8 cellular contexts compared by ENCODE assay signal in the genomic region with DNA sequence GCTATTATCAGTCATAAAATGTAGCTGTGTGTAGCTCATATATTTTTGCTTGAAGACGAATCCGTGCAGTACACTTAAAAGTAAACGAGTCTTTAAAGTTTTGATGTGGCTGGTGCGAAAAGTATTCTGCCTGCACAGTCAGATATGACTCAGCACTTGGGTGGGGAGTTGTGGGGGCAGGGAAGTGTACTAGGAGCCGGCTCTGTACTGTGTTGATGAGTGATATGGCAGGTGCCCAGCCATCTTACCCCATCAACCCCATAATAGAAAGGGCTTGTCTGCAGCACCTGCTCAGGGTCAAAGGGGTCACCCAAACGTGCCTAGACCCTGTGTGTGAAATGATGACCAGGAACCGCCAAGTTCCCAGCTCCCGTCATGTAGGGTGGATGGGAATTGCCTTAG. TPM values are rescaled to one million over a fixed set of nuclear protein-coding genes. Genes with fewer than 3 reads are reported as not detected.
DNase-seq lines count a peak whose midpoint lies in the region; ATAC-seq, FAIRE-seq and TF ChIP-seq lines count a peak whose summit lies in the region.

No MANE protein-coding gene starts in this region.

- in situ Hi-C loops in GM23248 (cut with MboI) = no loop called here
- in situ Hi-C loops in transverse colon (cut with MboI; ENCODE audit: low pct_ligation_motif_present in 1 of 4, low pct_unique_long_range_greater_than_20kb in 1 of 4, low sequenced_read_pairs in 3 of 4) = no loop called here
- in situ Hi-C loops in G401 (cut with HindIII; ENCODE audit: low sequenced_read_pairs) = no loop called here

- no peaks in the 10 kb centered on the region for H3K27me3 ChIP-seq in DND-41 (ENCODE audit: insufficient read depth, low read length, poor library complexity)
- 0 out of 2 replicates have a peak, but pooled peaks cover 8% of the 10 kb centered on the region for H3K27me3 ChIP-seq in GM23248 (replicated peaks; ENCODE audit: insufficient read depth)
- no peaks in the 10 kb centered on the region for H3K27me3 ChIP-seq in left lung
- no peaks in the 10 kb centered on the region for H3K27me3 ChIP-seq in transverse colon

- H2AFZ ChIP-seq in DND-41 (ENCODE audit: low read depth, low read length) (no peak overlapping the region), GM23248 (no peak overlapping the region)

- H3K27ac ChIP-seq in DND-41 (ENCODE audit: low read length) (no peak overlapping the region), GM23248 (0 out of 2 replicates have a peak overlapping the region, but pooled peaks have one; percentile 25), left lung (no peak overlapping the region), transverse colon (no peak overlapping the region)

- H3K4me2 ChIP-seq in DND-41 (ENCODE audit: insufficient read depth, low read length) (no peak overlapping the region), GM23248 (ENCODE audit: unreplicated experiment) (peak overlapping the region; percentile 49)

- intact Hi-C loops in left lung (cut with DNase I) (no loop called here), transverse colon (cut with DNase I; ENCODE audit: low total_unique reads) (no loop called here)

- TF ChIP-seq POLR2A in transverse colon (IDR thresholded peaks at IDR 0.05) = no peak

- 0 out of 2 replicates have a peak, but pooled peaks cover 6% of the 10 kb centered on the region for H3F3A ChIP-seq in GM23248 (ENCODE audit: insufficient read depth)

- TF ChIP-seq EP300 in transverse colon (IDR thresholded peaks at IDR 0.05; ENCODE audit: low read depth) = no peak

- H3K9me2 ChIP-seq in GM23248 (ENCODE audit: insufficient read depth) = no peaks in the 10 kb centered on the region

- peak; percentile 75 for FAIRE-seq in RCC 7860 (lab: Jason Lieb, UNC)

- H3K4me3 ChIP-seq in DND-41 (ENCODE audit: low read depth in 1 of 2, low read length in 2 of 2) = no peak overlapping the region
- peak overlapping the region; percentile 40 for H3K4me3 ChIP-seq in GM23248
- H3K4me3 ChIP-seq in left lung = no peak overlapping the region
- no peak overlapping the region for H3K4me3 ChIP-seq in transverse colon

- H4K20me1 ChIP-seq in DND-41 (ENCODE audit: insufficient read depth, low read length) = peaks cover 4% of the 10 kb centered on the region; the same call in 1 of the 2 replicates
- no peaks in the 10 kb centered on the region for H4K20me1 ChIP-seq in GM23248 (ENCODE audit: insufficient read depth)

- H3K36me3 ChIP-seq in DND-41 (ENCODE audit: insufficient read depth, low read length) (peaks cover 39% of the 10 kb centered on the region), GM23248 (ENCODE audit: low read depth) (no peaks in the 10 kb centered on the region), left lung (peaks cover 0 to 31% of the 10 kb centered on the region in 2 donors), transverse colon (peaks cover 0 to 15% (median 0%) of the 10 kb centered on the region in 4 donors)

- peak; percentile 90 for ATAC-seq in DND-41 (ENCODE audit: insufficient read depth, low read depth)
- ATAC-seq in left lung = peak; percentile 81

- H3K9ac ChIP-seq in DND-41 (ENCODE audit: low read depth, low read length) (no peak overlapping the region), GM23248 (no peak overlapping the region)

- H3K79me2 ChIP-seq in DND-41 (ENCODE audit: insufficient read depth, low read length) (no peaks in the 10 kb centered on the region), GM23248 (ENCODE audit: insufficient read depth) (no peaks in the 10 kb centered on the region)

- TF ChIP-seq CTCF in DND-41 (IDR thresholded peaks at IDR 0.05; ENCODE audit: borderline replicate concordance, extremely low read depth, low read length, poor library complexity, severe bottlenecking) = no peak
- TF ChIP-seq CTCF in left lung (IDR thresholded peaks at IDR 0.05) = no peak
- no peak for TF ChIP-seq CTCF in transverse colon (IDR thresholded peaks at IDR 0.05)

- DNase-seq in DND-41 (peak; percentile 73), GM23248 (peak; percentile 93), RCC 7860 (ENCODE audit: low spot score) (peak; percentile 53), left lung (no peak), transverse colon (peak; percentile 57), NCI-H1417 treated with DMSO at 0.1 percent for 48 hours (lab: John Stamatoyannopoulos, UW) (no peak), G401 (ENCODE audit: low spot score) (no peak)
- DNase-seq in activated naive CD4-positive, alpha-beta T cell treated with anti-CD3 and anti-CD28 coated beads, Interleukin-2, amount 50 U/mL, for 16 hours = peak; percentile 81

- 13 to 15% methylated on average over 8 of the region's 8 CpGs for WGBS in GM23248 (ENCODE audit: low coverage in 1 of 2, low lambda C conversion rate in 2 of 2, missing lambda C conversion rate in 2 of 2), 2 experiments
- 15 to 31% methylated on average over 4 to 8 of the region's 8 CpGs for WGBS in transverse colon (ENCODE audit: low coverage in 1 of 2), 2 donors

- H3K9me3 ChIP-seq in DND-41 (ENCODE audit: insufficient read depth, low read length, severe bottlenecking) = no peaks in the 10 kb centered on the region
- no peaks in the 10 kb centered on the region for H3K9me3 ChIP-seq in GM23248 (ENCODE audit: low read depth)
- no peaks in the 10 kb centered on the region for H3K9me3 ChIP-seq in left lung
- no peaks in the 10 kb centered on the region for H3K9me3 ChIP-seq in transverse colon

- 0 out of 2 replicates have a peak, but pooled peaks cover 5% of the 10 kb centered on the region for H3K4me1 ChIP-seq in DND-41 (ENCODE audit: insufficient read depth, low read length)
- H3K4me1 ChIP-seq in GM23248 (ENCODE audit: insufficient read depth) = peaks cover 7% of the 10 kb centered on the region
- H3K4me1 ChIP-seq in left lung = no peaks in the 10 kb centered on the region
- peaks cover 0 to 11% (median 6%) of the 10 kb centered on the region in 4 donors for H3K4me1 ChIP-seq in transverse colon

RNA-seq across cellular contexts. Expression of gene BCL2L11, which starts 47.8 kb away (rescaled TPM):
- total RNA-seq in GM23248 (2014; rRNA removed; shearing (Covaris generic)) = under 0.01 and 0.22 TPM in 2 replicates
- polyA plus RNA-seq in GM23248 (2016; fragmentation: Nextera tagmentation; extraction: Ambion mirVana) = 0.43 and 0.55 TPM in 2 replicates
- total RNA-seq in left lung (10 to 100 TPM; 16.7 to 17.4 TPM), transverse colon (10 to 100 TPM in 3 of 4 donors, 1 to 10 TPM in 1; 8.8 to 41.8 (median 36.1) TPM)
- total RNA-seq in G401 (2014; rRNA removed; shearing (Covaris generic)) = 2.4 and 9.7 TPM in 2 replicates

Comparison
In these comparisons a context has a peak if more than half of its experiments do, and no peak if none do; other contexts are left out.
1. DNase-seq: peak in DND-41 (single experiment), GM23248 (single experiment), RCC 7860 (single experiment), activated naive CD4-positive, alpha-beta T cell treated with anti-CD3 and anti-CD28 coated beads, Interleukin-2, amount 50 U/mL, for 16 hours (single experiment) and transverse colon (single experiment); none in left lung (0 of 2), NCI-H1417 treated with DMSO at 0.1 percent for 48 hours (single experiment) and G401 (single experiment).